ENCODE assay signal across 6 cellular contexts in the genomic region with DNA sequence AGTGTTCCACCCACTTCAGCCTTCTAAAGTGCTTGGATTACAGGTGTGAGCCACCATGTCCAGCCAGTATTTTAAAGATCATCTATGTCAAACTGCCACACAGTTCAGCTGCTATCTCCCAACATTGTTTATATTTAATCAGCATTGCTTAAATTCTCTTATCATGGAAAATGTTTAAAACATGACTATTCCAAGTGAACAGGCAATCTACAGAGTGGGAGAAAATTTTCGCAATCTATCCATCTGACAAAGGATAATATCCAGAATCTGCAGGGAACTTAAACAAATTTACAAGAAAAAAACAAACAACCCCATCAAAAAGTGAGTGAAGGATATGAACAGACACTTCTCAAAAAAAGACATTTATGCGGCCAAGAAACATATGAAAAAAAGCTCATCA.
"Had no signal": no experiment of that assay in that cellular context is flagged by ENCODE, and none has a peak within 500 bp of the region (broad histone marks: within the 10 kb centered on the region; RNA-seq: fewer than 3 reads in every experiment).

No MANE protein-coding gene starts in this region.

- H3K4me3 ChIP-seq: GM23248, HAP-1, K562 had no signal

- DNase-seq: GM23248, GOT3, H7, IMR-90 had no signal

- ATAC-seq: K562 had no signal
